Comparison of ENCODE assay signal across 33 cellular contexts in genomic region chr13:74945637-74946036, GRCh38.
DNase-seq lines count a peak whose midpoint lies in the region; ATAC-seq, FAIRE-seq and TF ChIP-seq lines count a peak whose summit lies in the region.
"Had no signal": no experiment of that assay in that cellular context is flagged by ENCODE, and none has a peak within 500 bp of the region (broad histone marks: within the 10 kb centered on the region; RNA-seq: fewer than 3 reads in every experiment).

No MANE protein-coding gene starts in this region.

- DNase-seq in K562 (ENCODE audit: extremely low read depth in 1 of 4, low spot score in 3 of 4): no peak
- DNase-seq: 8988T; ACHN; AML-193; BE2C; C1 segment of cervical spinal cord; Caco-2; Calu3; CD4-positive, alpha-beta memory T cell; CD4-positive, alpha-beta T cell; CD4-positive, CD25-positive, alpha-beta regulatory T cell; CD8-positive, alpha-beta memory T cell; CD8-positive, alpha-beta T cell; COR-L47; DMS 273 treated with DMSO at 0.1 percent for 48 hours; DMS153; DMS53; DMS79; DMS79 treated with DMSO at 0.1 percent for 48 hours; DND-41; EL had no signal

- TF ChIP-seq EP300 in K562 (IDR thresholded peaks at IDR 0.05; ENCODE audit: low read length): no peak

- H3K4me1 ChIP-seq in HEK293 (ENCODE audit: control insufficient read depth, insufficient read depth, low read length) (no peaks in the 10 kb centered on the region), K562 (replicated peaks in 1 of 2; ENCODE audit: control insufficient read depth in 2 of 2, insufficient read depth in 2 of 2, low read length in 2 of 2) (no peaks in the 10 kb centered on the region)
- H3K4me1 ChIP-seq: A549; BE2C; BLaER1; BLaER1 treated with 17β-estradiol and CSF1 and Interleukin-3, amounts not matched to agents 10 nM and 100 nM; Caco-2 had no signal

- intact Hi-C loops in K562 (cut with micrococcal nuclease): no loop called here

- no peak for TF ChIP-seq RAD21 in K562 (CRISPR knock-in tag; conservative IDR thresholded peaks at IDR 0.05 in 1 of 2, IDR thresholded peaks at IDR 0.05 in 1 of 2)

- POLR2A ChIA-PET in HEK293 (lab: Yijun Ruan, JAX) (no interaction called here), K562 (lab: Yijun Ruan, JAX) (no interaction called here)

- WGBS in K562 (ENCODE audit: insufficient coverage, low coverage, missing lambda C conversion rate): no CpG with 5 or more reads among the region's 2 CpGs

- H3K4me1 Mint-ChIP-seq in stimulated activated memory B cell treated with anti-CD40 and anti-IgM and Interleukin-4, amounts not matched to agents 10 μg/mL and 1 μg/mL and 100 μg/mL, for 72 hours: no peaks in the 10 kb centered on the region
- H3K4me1 Mint-ChIP-seq: B cell; CD14-positive monocyte; CD4-positive, alpha-beta memory T cell; CD4-positive, CD25-positive, alpha-beta regulatory T cell; CD8-positive, alpha-beta memory T cell had no signal

- H3K36me3 ChIP-seq in HEK293 (ENCODE audit: control insufficient read depth in 2 of 2, insufficient read depth in 1 of 2, low read length in 2 of 2): no peaks in the 10 kb centered on the region
- H3K36me3 ChIP-seq in K562 (ENCODE audit: control insufficient read depth, insufficient read depth, low read length): no peaks in the 10 kb centered on the region
- H3K36me3 ChIP-seq: BE2C; BLaER1; BLaER1 treated with 17β-estradiol and CSF1 and Interleukin-3, amounts not matched to agents 10 nM and 100 nM had no signal

- BruUV-seq in K562 (replicated peaks; lab: Mats Ljungman, UMichigan): no TSS peak

- H3K27me3 ChIP-seq in K562 (ENCODE audit: control insufficient read depth in 2 of 2, insufficient read depth in 2 of 2, low read length in 2 of 2): no peaks in the 10 kb centered on the region
- H3K27me3 ChIP-seq: BE2C; BLaER1; BLaER1 treated with 17β-estradiol and CSF1 and Interleukin-3, amounts not matched to agents 10 nM and 100 nM had no signal

- TF ChIP-seq POLR2A in K562 (conservative IDR thresholded peaks at IDR 0.05): no peak

- H3K27ac Mint-ChIP-seq in stimulated activated memory B cell treated with anti-CD40 and anti-IgM and Interleukin-4, amounts not matched to agents 10 μg/mL and 1 μg/mL and 100 μg/mL, for 72 hours: no peak overlapping the region
- H3K27ac Mint-ChIP-seq: B cell; CD14-positive monocyte; CD4-positive, alpha-beta memory T cell; CD4-positive, alpha-beta T cell; CD4-positive, CD25-positive, alpha-beta regulatory T cell; CD8-positive, alpha-beta memory T cell; CD8-positive, alpha-beta T cell had no signal

- H3K9me3 Mint-ChIP-seq in stimulated activated memory B cell treated with anti-CD40 and anti-IgM and Interleukin-4, amounts not matched to agents 10 μg/mL and 1 μg/mL and 100 μg/mL, for 72 hours: peaks cover 20% of the 10 kb centered on the region

- no peak overlapping the region for H3K27ac ChIP-seq in HEK293 (ENCODE audit: extremely low read depth, low read depth, low read length)
- no peak overlapping the region for H3K27ac ChIP-seq in K562 (ENCODE audit: extremely low read depth, low read depth, low read length)
- H3K27ac ChIP-seq: 22Rv1; A549; BLaER1; BLaER1 treated with 17β-estradiol and CSF1 and Interleukin-3, amounts not matched to agents 10 nM and 100 nM; C4-2B had no signal

- no peaks in the 10 kb centered on the region for H3K79me2 ChIP-seq in K562 (ENCODE audit: control insufficient read depth, insufficient read depth, low read length)

- H3K9me3 ChIP-seq in HEK293 (ENCODE audit: control insufficient read depth, insufficient read depth, low read depth, low read length) (no peaks in the 10 kb centered on the region), K562 (replicated peaks; ENCODE audit: control insufficient read depth, insufficient read depth, low read depth, low read length) (no peaks in the 10 kb centered on the region)
- H3K9me3 ChIP-seq: A549, BE2C had no signal

- H3K36me3 Mint-ChIP-seq in stimulated activated memory B cell treated with anti-CD40 and anti-IgM and Interleukin-4, amounts not matched to agents 10 μg/mL and 1 μg/mL and 100 μg/mL, for 72 hours: no peaks in the 10 kb centered on the region
- H3K36me3 Mint-ChIP-seq: CD14-positive monocyte; CD4-positive, CD25-positive, alpha-beta regulatory T cell; CD8-positive, alpha-beta memory T cell; CD8-positive, alpha-beta T cell had no signal

- H3K27me3 Mint-ChIP-seq in stimulated activated memory B cell treated with anti-CD40 and anti-IgM and Interleukin-4, amounts not matched to agents 10 μg/mL and 1 μg/mL and 100 μg/mL, for 72 hours: no peaks in the 10 kb centered on the region
- H3K27me3 Mint-ChIP-seq: B cell; CD4-positive, CD25-positive, alpha-beta regulatory T cell had no signal

- no peak overlapping the region for H3K9ac ChIP-seq in K562 (ENCODE audit: insufficient read depth in 1 of 2, low read depth in 2 of 2, low read length in 2 of 2)
- H3K9ac ChIP-seq: BLaER1; BLaER1 treated with 17β-estradiol and CSF1 and Interleukin-3, amounts not matched to agents 10 nM and 100 nM had no signal

- no peak for ATAC-seq in K562
- no peak for ATAC-seq in HG02678 (IDR thresholded peaks at IDR 0.05; ENCODE audit: unreplicated experiment)
- ATAC-seq in stimulated activated memory B cell treated with anti-CD40 and anti-IgM and Interleukin-4, amounts not matched to agents 10 μg/mL and 1 μg/mL and 100 μg/mL, for 72 hours: no peak
- ATAC-seq: A549; CD8-positive, alpha-beta T cell had no signal

- no peaks in the 10 kb centered on the region for H4K20me1 ChIP-seq in K562 (replicated peaks; ENCODE audit: control insufficient read depth, insufficient read depth, low read length)
- H4K20me1 ChIP-seq: BLaER1; BLaER1 treated with 17β-estradiol and CSF1 and Interleukin-3, amounts not matched to agents 10 nM and 100 nM had no signal

- H3K9me1 ChIP-seq in K562 (ENCODE audit: control insufficient read depth, insufficient read depth, low read length): no peaks in the 10 kb centered on the region

- no peak overlapping the region for H2AFZ ChIP-seq in K562 (ENCODE audit: low read depth, low read length)

- H3K4me3 ChIP-seq in HEK293 (ENCODE audit: low read depth, low read length) (no peak overlapping the region), K562 (no peak overlapping the region)
- H3K4me3 ChIP-seq: A549; BLaER1; BLaER1 treated with 17β-estradiol and CSF1 and Interleukin-3, amounts not matched to agents 10 nM and 100 nM had no signal

- TF ChIP-seq CTCF in HEK293 (tag by site-specific recombination; IDR thresholded peaks at IDR 0.05) (no peak), K562 (IDR thresholded peaks at IDR 0.05 in 2 of 3, conservative IDR thresholded peaks at IDR 0.05 in 1 of 3; ENCODE audit: insufficient read depth in 2 of 3, low read depth in 1 of 3, low read length in 3 of 3) (no peak)

- H3K4me2 ChIP-seq in K562 (ENCODE audit: insufficient read depth, low read length): no peak overlapping the region
- H3K4me2 ChIP-seq: A549; BLaER1; BLaER1 treated with 17β-estradiol and CSF1 and Interleukin-3, amounts not matched to agents 10 nM and 100 nM had no signal

- H3K4me3 Mint-ChIP-seq in stimulated activated memory B cell treated with anti-CD40 and anti-IgM and Interleukin-4, amounts not matched to agents 10 μg/mL and 1 μg/mL and 100 μg/mL, for 72 hours: no peak overlapping the region
- H3K4me3 Mint-ChIP-seq: B cell; CD14-positive monocyte; CD4-positive, alpha-beta memory T cell; CD4-positive, alpha-beta T cell; CD4-positive, CD25-positive, alpha-beta regulatory T cell; CD8-positive, alpha-beta memory T cell; CD8-positive, alpha-beta T cell had no signal

- CTCF ChIA-PET in HEK293 (lab: Yijun Ruan, JAX): no interaction called here
- CTCF ChIA-PET in K562 (lab: Yijun Ruan, JAX; ENCODE audit: low intra/inter-chr PET ratio): no interaction called here

- in situ Hi-C loops in K562 (cut with MboI): no loop called here

- no peak for FAIRE-seq in K562 (lab: Jason Lieb, UNC)
- FAIRE-seq: A204.1, A549, D721Med had no signal

TF ChIP-seq in HEK293, 187 proteins besides CTCF, POLR2A, EP300 and RAD21:
- TF ChIP-seq ZNF48 (tag by site-specific recombination; IDR thresholded peaks at IDR 0.05): no peak
- TF ChIP-seq ZNF184 (tag by site-specific recombination; IDR thresholded peaks at IDR 0.05): no peak
- TF ChIP-seq MEIS1 (CRISPR knock-in tag; IDR thresholded peaks at IDR 0.05; ENCODE audit: borderline replicate concordance): no peak
- TF ChIP-seq SETDB1 (IDR thresholded peaks at IDR 0.05; ENCODE audit: insufficient read length, low read length): peak; percentile 27
TF ChIP-seq in HEK293: peak in this region for 1.

TF ChIP-seq in K562, 482 proteins besides CTCF, POLR2A, EP300 and RAD21:
- TF ChIP-seq DIDO1 (tag; IDR thresholded peaks at IDR 0.05; ENCODE audit: low read depth) (no peak), ZNF507 (tag; conservative IDR thresholded peaks at IDR 0.05) (peak; percentile 96), PHF20 (IDR thresholded peaks at IDR 0.05; ENCODE audit: partially characterized antibody) (no peak), RBM25 (IDR thresholded peaks at IDR 0.05; ENCODE audit: low read depth, low read length, severe bottlenecking) (peak; percentile 44), GABPB2 (CRISPR knock-in tag; conservative IDR thresholded peaks at IDR 0.05) (no peak), ZNF780A (CRISPR knock-in tag; IDR thresholded peaks at IDR 0.05) (no peak), ZNF165 (CRISPR knock-in tag; IDR thresholded peaks at IDR 0.05; ENCODE audit: borderline replicate concordance) (no peak), ZNF217 (CRISPR knock-in tag; IDR thresholded peaks at IDR 0.05) (no peak), HMBOX1 (IDR thresholded peaks at IDR 0.05) (no peak), NCOA1 (IDR thresholded peaks at IDR 0.05; ENCODE audit: low read depth) (no peak), ARID2 (IDR thresholded peaks at IDR 0.05) (no peak), CHD2 (IDR thresholded peaks at IDR 0.05; ENCODE audit: low read depth, low read length) (no peak), ZNF354B (CRISPR knock-in tag; IDR thresholded peaks at IDR 0.05) (peak; percentile 75), CBX3 (IDR thresholded peaks at IDR 0.05; ENCODE audit: borderline replicate concordance in 1 of 2, low read length in 2 of 2) (0 out of 3 replicates have a peak, but pooled peaks of 1 of the 2 experiments have one; percentile 31), NFRKB (IDR thresholded peaks at IDR 0.05; ENCODE audit: low read depth) (no peak), FOSL1 (tag; conservative IDR thresholded peaks at IDR 0.05) (no peak), KLF13 (tag; IDR thresholded peaks at IDR 0.05; ENCODE audit: borderline replicate concordance, low read depth) (no peak)
TF ChIP-seq in K562: peak in this region for 4.

Comparison
In these comparisons a context has a peak if more than half of its experiments do, and no peak if none do; other contexts are left out.
1. Of the 44 proteins assayed by ChIP-seq in both K562 and HEK293: peak only in K562: none; only in HEK293: SETDB1; in both: none; in neither: 43.